Comparison of ENCODE assay signal across 9 cellular contexts in genomic region chr6:154951400-154952200, GRCh38. TPM values are rescaled to one million over a fixed set of nuclear protein-coding genes. Genes with fewer than 3 reads are reported as not detected.
DNase-seq lines count a peak whose midpoint lies in the region; ATAC-seq and TF ChIP-seq lines count a peak whose summit lies in the region.
"Had no signal": no experiment of that assay in that cellular context is flagged by ENCODE, and none has a peak within 500 bp of the region (broad histone marks: within the 10 kb centered on the region; RNA-seq: fewer than 3 reads in every experiment).

No MANE protein-coding gene starts in this region.

- no peak overlapping the region for H3K9ac ChIP-seq in colonic mucosa (ENCODE audit: low read depth in 2 of 2, low read length in 2 of 2)

- H3K4me3 Mint-ChIP-seq in activated T-cell treated with anti-CD3 and anti-CD28 coated beads, Interleukin-2, amount 50 U/mL, for 24 hours: no peak overlapping the region
- peak overlapping the region; percentile 23 for H3K4me3 Mint-ChIP-seq in stimulated activated effector memory CD8-positive, alpha-beta T cell treated with anti-CD3 and anti-CD28 coated beads, Interleukin-12 subunit alpha, Interleukin-12 subunit beta, amount 100 ng/mL, for 72 hours

- H3K36me3 ChIP-seq in colonic mucosa: no peaks in the 10 kb centered on the region

- H3K4me1 Mint-ChIP-seq in activated T-cell treated with anti-CD3 and anti-CD28 coated beads, Interleukin-2, amount 50 U/mL, for 24 hours (ENCODE audit: low read depth): peaks cover 19% of the 10 kb centered on the region
- H3K4me1 Mint-ChIP-seq in stimulated activated effector memory CD8-positive, alpha-beta T cell treated with anti-CD3 and anti-CD28 coated beads, Interleukin-12 subunit alpha, Interleukin-12 subunit beta, amount 100 ng/mL, for 72 hours: peaks cover 33% of the 10 kb centered on the region

- no peak overlapping the region for H3K27ac ChIP-seq in colonic mucosa
- H3K27ac ChIP-seq: SK-N-MC had no signal

- no peaks in the 10 kb centered on the region for H3K27me3 ChIP-seq in colonic mucosa

- no peaks in the 10 kb centered on the region for H3K9me3 ChIP-seq in colonic mucosa

- H3K4me1 ChIP-seq in colonic mucosa: no peaks in the 10 kb centered on the region

- H3K27ac Mint-ChIP-seq in activated T-cell treated with anti-CD3 and anti-CD28 coated beads, Interleukin-2, amount 50 U/mL, for 24 hours: peak overlapping the region; percentile 16
- H3K27ac Mint-ChIP-seq in stimulated activated effector memory CD8-positive, alpha-beta T cell treated with anti-CD3 and anti-CD28 coated beads, Interleukin-12 subunit alpha, Interleukin-12 subunit beta, amount 100 ng/mL, for 72 hours: peak overlapping the region; percentile 81

- no peak for TF ChIP-seq CTCF in colonic mucosa (IDR thresholded peaks at IDR 0.05)

- no peak overlapping the region for H3K4me3 ChIP-seq in colonic mucosa
- H3K4me3 ChIP-seq: SK-N-MC had no signal

- H3K9me3 Mint-ChIP-seq in activated T-cell treated with anti-CD3 and anti-CD28 coated beads, Interleukin-2, amount 50 U/mL, for 24 hours: no peaks in the 10 kb centered on the region
- peaks cover 4% of the 10 kb centered on the region for H3K9me3 Mint-ChIP-seq in stimulated activated effector memory CD8-positive, alpha-beta T cell treated with anti-CD3 and anti-CD28 coated beads, Interleukin-12 subunit alpha, Interleukin-12 subunit beta, amount 100 ng/mL, for 72 hours

- H3K36me3 Mint-ChIP-seq in activated T-cell treated with anti-CD3 and anti-CD28 coated beads, Interleukin-2, amount 50 U/mL, for 24 hours (ENCODE audit: low read depth): peaks cover 13% of the 10 kb centered on the region
- no peaks in the 10 kb centered on the region for H3K36me3 Mint-ChIP-seq in stimulated activated effector memory CD8-positive, alpha-beta T cell treated with anti-CD3 and anti-CD28 coated beads, Interleukin-12 subunit alpha, Interleukin-12 subunit beta, amount 100 ng/mL, for 72 hours

- intact Hi-C loops in colonic mucosa (cut with DNase I): no loop called here

- no peaks in the 10 kb centered on the region for H3K27me3 Mint-ChIP-seq in activated T-cell treated with anti-CD3 and anti-CD28 coated beads, Interleukin-2, amount 50 U/mL, for 24 hours

- ATAC-seq in HG03060 (IDR thresholded peaks at IDR 0.05; ENCODE audit: low read depth, unreplicated experiment): peak; percentile 77
- peak; percentile 61 for ATAC-seq in stimulated activated effector memory CD8-positive, alpha-beta T cell treated with anti-CD3 and anti-CD28 coated beads, Interleukin-12 subunit alpha, Interleukin-12 subunit beta, amount 100 ng/mL, for 72 hours

- DNase-seq in activated T-cell treated with anti-CD3 and anti-CD28 coated beads, Interleukin-2, amount 50 U/mL, for 24 hours: no peak
- DNase-seq in activated T-cell treated with anti-CD3 and anti-CD28 coated beads for 4 hours (no peak), RPMI8226 (peak; percentile 60), colonic mucosa (no peak), NCI-H1417 treated with DMSO at 0.1 percent for 48 hours (lab: John Stamatoyannopoulos, UW) (no peak)
- no peak for DNase-seq in stimulated activated effector memory CD8-positive, alpha-beta T cell treated with anti-CD3 and anti-CD28 coated beads, Interleukin-12 subunit alpha, Interleukin-12 subunit beta, amount 100 ng/mL, for 72 hours (ENCODE audit: low spot score in 2 of 2)
- DNase-seq in activated CD8-positive, alpha-beta memory T cell treated with anti-CD3 and anti-CD28 coated beads for 24 hours: no peak

RNA-seq across cellular contexts. Expression of gene TIAM2, which starts 43.5 kb away (rescaled TPM):
- 1 to 10 TPM; 5.1 to 6.7 TPM for total RNA-seq in colonic mucosa
